Comparison of ENCODE assay signal across 2 cellular contexts in the genomic region with DNA sequence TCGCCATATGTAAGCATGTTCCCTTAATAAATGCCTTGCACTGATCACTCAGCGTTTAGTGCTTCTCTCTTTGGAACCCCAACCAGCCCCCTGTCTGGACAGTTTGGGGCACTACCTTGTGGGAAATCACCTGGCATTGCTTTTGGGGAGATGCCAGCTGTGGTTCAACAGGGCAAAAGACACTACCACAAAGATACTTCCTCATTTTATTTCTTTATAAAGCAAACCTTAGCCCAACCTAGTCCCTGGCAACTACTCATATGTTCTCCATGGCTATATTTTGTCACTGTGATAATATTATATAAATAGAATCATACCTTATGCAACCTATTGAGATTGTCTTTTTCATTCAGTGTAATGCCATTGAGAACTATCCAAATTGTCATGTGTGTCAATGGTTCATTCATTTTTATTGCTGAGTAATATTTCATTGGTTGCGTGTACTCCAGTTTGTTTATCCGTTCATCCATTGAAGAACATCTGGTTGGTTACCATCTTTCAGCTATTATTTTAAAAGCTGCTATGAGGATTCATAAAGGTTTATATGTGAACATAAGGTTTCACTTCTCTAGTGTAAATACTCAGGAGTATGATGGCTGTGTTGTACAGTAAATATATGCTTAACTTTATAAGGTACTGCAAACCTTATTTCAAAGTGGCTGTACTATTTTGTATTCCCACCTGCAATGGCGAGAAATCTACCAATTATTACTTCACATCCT.
TF ChIP-seq lines count a peak whose summit lies in the region.

No MANE protein-coding gene starts in this region.

TF ChIP-seq in SK-N-SH treated with all-trans-retinoic acid at 6 μM for 48 hours, 23 proteins besides CTCF, POLR2A, EP300 and RAD21 (continued from another document):
- TF ChIP-seq, protein P1, sequence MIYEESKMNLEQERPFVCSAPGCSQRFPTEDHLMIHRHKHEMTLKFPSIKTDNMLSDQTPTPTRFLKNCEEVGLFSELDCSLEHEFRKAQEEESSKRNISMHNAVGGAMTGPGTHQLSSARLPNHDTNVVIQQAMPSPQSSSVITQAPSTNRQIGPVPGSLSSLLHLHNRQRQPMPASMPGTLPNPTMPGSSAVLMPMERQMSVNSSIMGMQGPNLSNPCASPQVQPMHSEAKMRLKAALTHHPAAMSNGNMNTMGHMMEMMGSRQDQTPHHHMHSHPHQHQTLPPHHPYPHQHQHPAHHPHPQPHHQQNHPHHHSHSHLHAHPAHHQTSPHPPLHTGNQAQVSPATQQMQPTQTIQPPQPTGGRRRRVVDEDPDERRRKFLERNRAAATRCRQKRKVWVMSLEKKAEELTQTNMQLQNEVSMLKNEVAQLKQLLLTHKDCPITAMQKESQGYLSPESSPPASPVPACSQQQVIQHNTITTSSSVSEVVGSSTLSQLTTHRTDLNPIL (CRISPR knock-in tag; IDR thresholded peaks at IDR 0.05; ENCODE audit: low read depth), result no peak
- TF ChIP-seq ZNF8 (CRISPR knock-in tag; IDR thresholded peaks at IDR 0.05), result no peak
- no peak for TF ChIP-seq TCF4 (CRISPR knock-in tag; IDR thresholded peaks at IDR 0.05; ENCODE audit: borderline replicate concordance)
- TF ChIP-seq TOX (CRISPR knock-in tag; IDR thresholded peaks at IDR 0.05; ENCODE audit: borderline replicate concordance), result no peak
- TF ChIP-seq PPARA (CRISPR knock-in tag; IDR thresholded peaks at IDR 0.05; ENCODE audit: borderline replicate concordance), result no peak
- TF ChIP-seq BACH2 (CRISPR knock-in tag; IDR thresholded peaks at IDR 0.05; ENCODE audit: borderline replicate concordance), result no peak
- TF ChIP-seq, protein P2, sequence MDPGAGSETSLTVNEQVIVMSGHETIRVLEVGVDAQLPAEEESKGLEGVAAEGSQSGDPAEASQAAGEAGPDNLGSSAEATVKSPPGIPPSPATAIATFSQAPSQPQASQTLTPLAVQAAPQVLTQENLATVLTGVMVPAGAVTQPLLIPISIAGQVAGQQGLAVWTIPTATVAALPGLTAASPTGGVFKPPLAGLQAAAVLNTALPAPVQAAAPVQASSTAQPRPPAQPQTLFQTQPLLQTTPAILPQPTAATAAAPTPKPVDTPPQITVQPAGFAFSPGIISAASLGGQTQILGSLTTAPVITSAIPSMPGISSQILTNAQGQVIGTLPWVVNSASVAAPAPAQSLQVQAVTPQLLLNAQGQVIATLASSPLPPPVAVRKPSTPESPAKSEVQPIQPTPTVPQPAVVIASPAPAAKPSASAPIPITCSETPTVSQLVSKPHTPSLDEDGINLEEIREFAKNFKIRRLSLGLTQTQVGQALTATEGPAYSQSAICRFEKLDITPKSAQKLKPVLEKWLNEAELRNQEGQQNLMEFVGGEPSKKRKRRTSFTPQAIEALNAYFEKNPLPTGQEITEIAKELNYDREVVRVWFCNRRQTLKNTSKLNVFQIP (CRISPR knock-in tag; IDR thresholded peaks at IDR 0.05; ENCODE audit: borderline replicate concordance, low read depth), result no peak
- TF ChIP-seq ARNTL (CRISPR knock-in tag; IDR thresholded peaks at IDR 0.05; ENCODE audit: borderline replicate concordance, low read depth), result no peak
- no peak for TF ChIP-seq PATZ1 (CRISPR knock-in tag; IDR thresholded peaks at IDR 0.05; ENCODE audit: borderline replicate concordance)
- no peak for TF ChIP-seq ZNF70 (CRISPR knock-in tag; IDR thresholded peaks at IDR 0.05)
- no peak for TF ChIP-seq ZC3H10 (CRISPR knock-in tag; IDR thresholded peaks at IDR 0.05)
- no peak for TF ChIP-seq GLIS3 (CRISPR knock-in tag; IDR thresholded peaks at IDR 0.05)
- TF ChIP-seq RARB (CRISPR knock-in tag; IDR thresholded peaks at IDR 0.05), result no peak

TF ChIP-seq in SK-N-SH, 30 proteins besides CTCF, POLR2A, EP300 and RAD21 (continued from another document):
- TF ChIP-seq IRF3 (IDR thresholded peaks at IDR 0.05; ENCODE audit: low read depth, low read length) (no peak), ZBTB33 (IDR thresholded peaks at IDR 0.05; ENCODE audit: borderline replicate concordance, low read depth) (no peak), USF1 (IDR thresholded peaks at IDR 0.05; ENCODE audit: borderline replicate concordance, low read depth) (no peak)
TF ChIP-seq in SK-N-SH: peak in this region for 0.
